ENCODE assay signal across 13 cellular contexts in genomic region chr3:10933958-10934481, GRCh38. TPM values are rescaled to one million over a fixed set of nuclear protein-coding genes. Genes with fewer than 3 reads are reported as not detected.
DNase-seq lines count a peak whose midpoint lies in the region; ATAC-seq, FAIRE-seq and TF ChIP-seq lines count a peak whose summit lies in the region.
"Had no signal": no experiment of that assay in that cellular context is flagged by ENCODE, and none has a peak within 500 bp of the region (broad histone marks: within the 10 kb centered on the region; RNA-seq: fewer than 3 reads in every experiment).

No MANE protein-coding gene starts in this region.

- ATAC-seq in activated CD8-positive, alpha-beta T cell treated with anti-CD3 and anti-CD28 coated beads for 36 hours = no peak

- H3K4me3 ChIP-seq in endothelial cell of umbilical vein (replicated peaks in 1 of 3; ENCODE audit: insufficient read depth in 1 of 3, low read depth in 1 of 3, low read length in 3 of 3) = no peak overlapping the region
- H3K4me3 ChIP-seq: ascending aorta, HAP-1, PC-9 had no signal

- H3K4me1 Mint-ChIP-seq in activated CD8-positive, alpha-beta T cell treated with anti-CD3 and anti-CD28 coated beads for 36 hours (ENCODE audit: low read depth) = no peaks in the 10 kb centered on the region
- H3K4me1 Mint-ChIP-seq in glutamatergic neuron (ENCODE audit: low read depth, unreplicated experiment) = no peaks in the 10 kb centered on the region

- intact Hi-C loops in endothelial cell of umbilical vein (cut with micrococcal nuclease) = loop anchor here (1.0 kb wide), 1 partner anchor 16 kb away; no protein-coding TSS in a partner anchor
- intact Hi-C loops in activated CD8-positive, alpha-beta T cell treated with anti-CD3 and anti-CD28 coated beads for 36 hours (cut with micrococcal nuclease) = no loop called here

- TF ChIP-seq CTCF in endothelial cell of umbilical vein (IDR thresholded peaks at IDR 0.05; ENCODE audit: extremely low read depth in 1 of 2, insufficient read depth in 1 of 2, low read depth in 1 of 2, low read length in 2 of 2) (no peak), glutamatergic neuron (IDR thresholded peaks at IDR 0.05; ENCODE audit: partially characterized antibody, unreplicated experiment) (no peak)
- no peak for TF ChIP-seq CTCF in activated CD8-positive, alpha-beta T cell treated with anti-CD3 and anti-CD28 coated beads for 36 hours (IDR thresholded peaks at IDR 0.05)

- H3K4me1 ChIP-seq in endothelial cell of umbilical vein (ENCODE audit: control insufficient read depth, extremely low read depth, insufficient read depth, low read length) = peaks cover 9% of the 10 kb centered on the region
- H3K4me1 ChIP-seq: ascending aorta, HAP-1 had no signal

- no peak overlapping the region for H3K27ac Mint-ChIP-seq in activated CD8-positive, alpha-beta T cell treated with anti-CD3 and anti-CD28 coated beads for 36 hours
- H3K27ac Mint-ChIP-seq in glutamatergic neuron (ENCODE audit: unreplicated experiment) = no peak overlapping the region

- no peak overlapping the region for H2AFZ ChIP-seq in endothelial cell of umbilical vein (ENCODE audit: low read depth, low read length)
- H2AFZ ChIP-seq: PC-9 had no signal

- H3K4me3 Mint-ChIP-seq in activated CD8-positive, alpha-beta T cell treated with anti-CD3 and anti-CD28 coated beads for 36 hours = no peak overlapping the region
- H3K4me3 Mint-ChIP-seq in glutamatergic neuron (ENCODE audit: unreplicated experiment) = no peak overlapping the region

- H3K9ac ChIP-seq in endothelial cell of umbilical vein (replicated peaks; ENCODE audit: extremely low read depth, insufficient read depth, low read length) = no peak overlapping the region

- POLR2A ChIA-PET in endothelial cell of umbilical vein (lab: Charles Lee) = no interaction called here
- POLR2A ChIA-PET in activated CD8-positive, alpha-beta T cell treated with anti-CD3 and anti-CD28 coated beads for 36 hours (lab: Charles Lee) = no interaction called here

- no peaks in the 10 kb centered on the region for H3K79me2 ChIP-seq in endothelial cell of umbilical vein (ENCODE audit: control insufficient read depth, insufficient read depth, low read length)

- no TSS peak for BruUV-seq in endothelial cell of umbilical vein (replicated peaks; lab: Mats Ljungman, UMichigan)

- H3K9me3 Mint-ChIP-seq in activated CD8-positive, alpha-beta T cell treated with anti-CD3 and anti-CD28 coated beads for 36 hours = no peaks in the 10 kb centered on the region
- H3K9me3 Mint-ChIP-seq in glutamatergic neuron (ENCODE audit: unreplicated experiment) = no peaks in the 10 kb centered on the region

- peak; percentile 66 for DNase-seq in Daoy (ENCODE audit: low read depth)
- peak; percentile 60 for DNase-seq in M059J (ENCODE audit: low read depth)
- DNase-seq in endothelial cell of umbilical vein (ENCODE audit: low read depth, low spot score) = no peak
- peak; percentile 15 for DNase-seq in non-pigmented ciliary epithelial cell (ENCODE audit: low read depth)
- no peak for DNase-seq in ecto neural progenitor cell (ENCODE audit: low spot score)
- DNase-seq in activated CD8-positive, alpha-beta T cell treated with anti-CD3 and anti-CD28 coated beads for 36 hours = no peak
- no peak for DNase-seq in substantia nigra (lab: John Stamatoyannopoulos, UW)
- no peak for DNase-seq in glutamatergic neuron
- DNase-seq: COR-L47, islet precursor cell, PC-9 had no signal

- H4K20me1 ChIP-seq in endothelial cell of umbilical vein (replicated peaks; ENCODE audit: control insufficient read depth, extremely low read depth, insufficient read depth, low read length) = no peaks in the 10 kb centered on the region

- H3K27me3 Mint-ChIP-seq in activated CD8-positive, alpha-beta T cell treated with anti-CD3 and anti-CD28 coated beads for 36 hours = no peaks in the 10 kb centered on the region
- no peaks in the 10 kb centered on the region for H3K27me3 Mint-ChIP-seq in glutamatergic neuron (ENCODE audit: unreplicated experiment)

- H3K9me3 ChIP-seq in endothelial cell of umbilical vein (replicated peaks; ENCODE audit: control insufficient read depth, insufficient read depth, low read length) = no peaks in the 10 kb centered on the region
- H3K9me3 ChIP-seq: ascending aorta, HAP-1 had no signal

- H3K36me3 ChIP-seq in endothelial cell of umbilical vein (ENCODE audit: control insufficient read depth in 2 of 2, extremely low read depth in 1 of 2, insufficient read depth in 2 of 2, low read length in 2 of 2) = no peaks in the 10 kb centered on the region
- H3K36me3 ChIP-seq: ascending aorta, HAP-1 had no signal

- H3K27ac ChIP-seq in endothelial cell of umbilical vein (ENCODE audit: insufficient read depth, low read depth, low read length) = no peak overlapping the region
- no peak overlapping the region for H3K27ac ChIP-seq in substantia nigra (ENCODE audit: low read depth, low read length, poor library complexity, severe bottlenecking)
- H3K27ac ChIP-seq: ascending aorta, PC-9 had no signal

- no peak for TF ChIP-seq POLR2A in endothelial cell of umbilical vein (IDR thresholded peaks at IDR 0.05; ENCODE audit: low read depth, low read length)

- H3K4me2 ChIP-seq in endothelial cell of umbilical vein (ENCODE audit: insufficient read depth, low read length) = no peak overlapping the region
- H3K4me2 ChIP-seq: PC-9 had no signal

- FAIRE-seq in endothelial cell of umbilical vein (lab: Jason Lieb, UNC) = no peak

- H3K9me1 ChIP-seq in endothelial cell of umbilical vein (replicated peaks; ENCODE audit: control insufficient read depth, extremely low read depth, insufficient read depth, low read length) = no peaks in the 10 kb centered on the region

- dilution Hi-C loops in endothelial cell of umbilical vein (cut with MboI; ENCODE audit: extremely low pct_ligation_motif_present, low sequenced_read_pairs) = no loop called here

- H3K27me3 ChIP-seq in endothelial cell of umbilical vein (ENCODE audit: control insufficient read depth in 2 of 2, insufficient read depth in 2 of 2, low read length in 2 of 2) = no peaks in the 10 kb centered on the region
- H3K27me3 ChIP-seq: ascending aorta had no signal

- CTCF ChIA-PET in endothelial cell of umbilical vein (lab: Charles Lee) = no interaction called here
- CTCF ChIA-PET in activated CD8-positive, alpha-beta T cell treated with anti-CD3 and anti-CD28 coated beads for 36 hours (lab: Charles Lee) = no interaction called here

- no peaks in the 10 kb centered on the region for H3K36me3 Mint-ChIP-seq in activated CD8-positive, alpha-beta T cell treated with anti-CD3 and anti-CD28 coated beads for 36 hours (ENCODE audit: low read depth)
- H3K36me3 Mint-ChIP-seq in glutamatergic neuron (ENCODE audit: unreplicated experiment) = no peaks in the 10 kb centered on the region

TF ChIP-seq in endothelial cell of umbilical vein, 7 proteins besides CTCF, POLR2A, EP300 and RAD21:
- no peak for TF ChIP-seq EZH2 (IDR thresholded peaks at IDR 0.05; ENCODE audit: borderline replicate concordance, low read depth, low read length, severe bottlenecking)
- peak; percentile 49 for TF ChIP-seq FOS (IDR thresholded peaks at IDR 0.05; ENCODE audit: borderline replicate concordance, insufficient read depth, low read length)
- no peak for TF ChIP-seq POLR2AphosphoS5 (IDR thresholded peaks at IDR 0.05; ENCODE audit: insufficient read depth, low read depth, low read length)
- peak; percentile 69 for TF ChIP-seq GATA2 (IDR thresholded peaks at IDR 0.05; ENCODE audit: insufficient read depth, insufficient read length, low read depth, low read length)

RNA-seq across cellular contexts. Expression of gene SLC6A1, which starts 58.5 kb away (rescaled TPM):
- 0.11 TPM in 1 of 2 replicates, not detected in the other for total RNA-seq in Daoy (2014; rRNA removed; shearing (Covaris generic))
- total RNA-seq in M059J (2014; rRNA removed; shearing (Covaris generic)) = not detected in 2 replicates
- total RNA-seq in endothelial cell of umbilical vein = not detected in 2 replicates
- not detected in 2 replicates for polyA plus RNA-seq in endothelial cell of umbilical vein
- polyA plus RNA-seq in endothelial cell of umbilical vein (2011; cell fraction: cytosol; rRNA removed) = not detected in 2 replicates
- not detected in 2 replicates for polyA plus RNA-seq in endothelial cell of umbilical vein (2011; cell fraction: nucleus; rRNA removed)
- not detected in 2 replicates for polyA plus RNA-seq in endothelial cell of umbilical vein (2012)
- 0.07 and 0.28 TPM in 2 replicates for polyA minus RNA-seq in endothelial cell of umbilical vein
- not detected for polyA minus RNA-seq in endothelial cell of umbilical vein (2011; cell fraction: cytosol; rRNA and poly(A)+ RNA removed)
- polyA minus RNA-seq in endothelial cell of umbilical vein (2011; cell fraction: nucleus; rRNA and poly(A)+ RNA removed) = not detected in 2 replicates
- not detected for total RNA-seq in activated CD8-positive, alpha-beta T cell treated with anti-CD3 and anti-CD28 coated beads for 36 hours
- total RNA-seq in glutamatergic neuron (ENCODE audit: unreplicated experiment) = 0.15 TPM
- total RNA-seq: PC-9 had no signal

Comparison
In these comparisons a context has a peak if more than half of its experiments do, and no peak if none do; other contexts are left out.
1. DNase-seq: peak in Daoy (single experiment), M059J (single experiment) and non-pigmented ciliary epithelial cell (single experiment); none in endothelial cell of umbilical vein (single experiment), ecto neural progenitor cell (single experiment), activated CD8-positive, alpha-beta T cell treated with anti-CD3 and anti-CD28 coated beads for 36 hours (single experiment), substantia nigra (0 of 49) and glutamatergic neuron (single experiment).